In the genomic region with DNA sequence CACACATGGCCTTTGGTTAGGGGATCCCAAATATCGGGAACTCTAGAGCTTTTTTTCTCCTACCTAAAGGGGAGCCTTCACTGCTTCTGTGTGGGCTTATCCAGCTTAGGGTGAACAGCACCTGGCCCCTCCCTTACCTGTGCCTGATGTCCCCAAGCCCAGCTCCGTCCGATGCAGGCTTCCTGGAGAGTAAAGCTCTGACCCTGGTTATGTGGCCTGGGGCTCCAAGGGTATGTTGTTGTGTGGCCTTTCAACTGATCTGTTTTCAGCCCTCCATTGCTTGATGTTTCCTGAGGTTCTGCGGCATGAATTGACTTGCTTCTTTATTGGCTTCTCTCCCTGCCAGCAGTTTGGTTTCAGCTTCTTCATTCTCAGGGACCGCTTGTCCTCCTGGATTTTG, we compare ENCODE assay signal across 28 cellular contexts.
"Had no signal": no experiment of that assay in that cellular context is flagged by ENCODE, and none has a peak within 500 bp of the region (broad histone marks: within the 10 kb centered on the region; RNA-seq: fewer than 3 reads in every experiment).

No MANE protein-coding gene starts in this region.

- ATAC-seq: activated CD4-positive, CD25-positive, alpha-beta regulatory T cell treated with anti-CD3 and anti-CD28 coated beads, Interleukin-2, amount 50 U/mL, for 24 hours; activated naive CD8-positive, alpha-beta T cell treated with anti-CD3 and anti-CD28 coated beads, Interleukin-2, amount 50 U/mL, for 24 hours; activated T-cell treated with anti-CD3 and anti-CD28 coated beads, Interleukin-2, amount 50 U/mL, for 72 hours; gastrocnemius medialis; left ventricle myocardium superior; mucosa of descending colon; sciatic nerve; stimulated activated naive B cell treated with anti-CD40 and anti-IgM and Interleukin-4, amounts not matched to agents 10 μg/mL and 1 μg/mL and 100 μg/mL, for 72 hours had no signal

- H3K27me3 ChIP-seq: esophagus squamous epithelium, gastrocnemius medialis had no signal

- H3K9me3 ChIP-seq: esophagus squamous epithelium, gastrocnemius medialis, mucosa of descending colon had no signal

- H3K27ac ChIP-seq: gastrocnemius medialis had no signal

- H3K4me3 ChIP-seq: esophagus squamous epithelium, gastrocnemius medialis, mucosa of descending colon had no signal

- H3K9me3 Mint-ChIP-seq: activated CD4-positive, alpha-beta memory T cell treated with anti-CD3 and anti-CD28 coated beads, Interleukin-2, amount 10 ng/mL, durations not matched to agents 7 days and 5 days; activated CD4-positive, alpha-beta T cell treated with anti-CD3 and anti-CD28 coated beads, Interleukin-2, amount 10 ng/mL, durations not matched to agents 24 days and 14 days; activated naive CD4-positive, alpha-beta T cell treated with anti-CD3 and anti-CD28 coated beads, Interleukin-2, amount 10 ng/mL, durations not matched to agents 7 days and 5 days; activated naive CD8-positive, alpha-beta T cell treated with anti-CD3 and anti-CD28 coated beads, Interleukin-2, amount 50 U/mL, for 24 hours; activated T-cell treated with anti-CD3 and anti-CD28 coated beads, Interleukin-2, amount 50 U/mL, for 72 hours; stimulated activated naive B cell treated with anti-CD40 and anti-IgM and Interleukin-4, amounts not matched to agents 10 μg/mL and 1 μg/mL and 100 μg/mL, for 72 hours; T-helper 1 cell treated with Interleukin-12 subunit alpha and Interleukin-12 subunit beta and Interleukin-4 antibody, amounts not matched to agents 30 μg/mL and 1 μg/mL, for 36 hours; type B pancreatic cell had no signal

- H3K4me1 ChIP-seq: gastrocnemius medialis had no signal

- H3K36me3 Mint-ChIP-seq: activated naive CD4-positive, alpha-beta T cell treated with anti-CD3 and anti-CD28 coated beads, Interleukin-2, amount 10 ng/mL, durations not matched to agents 7 days and 5 days; type B pancreatic cell had no signal

- H3K27ac Mint-ChIP-seq: activated CD4-positive, alpha-beta memory T cell treated with anti-CD3 and anti-CD28 coated beads, Interleukin-2, amount 10 ng/mL, durations not matched to agents 7 days and 5 days; activated CD4-positive, alpha-beta T cell treated with anti-CD3 and anti-CD28 coated beads, Interleukin-2, amount 10 ng/mL, durations not matched to agents 24 days and 14 days; activated naive CD4-positive, alpha-beta T cell treated with anti-CD3 and anti-CD28 coated beads, Interleukin-2, amount 10 ng/mL, durations not matched to agents 7 days and 5 days; activated naive CD8-positive, alpha-beta T cell treated with anti-CD3 and anti-CD28 coated beads, Interleukin-2, amount 50 U/mL, for 24 hours; activated T-cell treated with anti-CD3 and anti-CD28 coated beads, Interleukin-2, amount 50 U/mL, for 72 hours; brain; nephron progenitor cell; stimulated activated naive B cell treated with anti-CD40 and anti-IgM and Interleukin-4, amounts not matched to agents 10 μg/mL and 1 μg/mL and 100 μg/mL, for 72 hours; T-helper 1 cell treated with Interleukin-12 subunit alpha and Interleukin-12 subunit beta and Interleukin-4 antibody, amounts not matched to agents 30 μg/mL and 1 μg/mL, for 36 hours; type B pancreatic cell had no signal

- DNase-seq: activated CD4-positive, alpha-beta memory T cell treated with anti-CD3 and anti-CD28 coated beads, Interleukin-2, amount 10 ng/mL, durations not matched to agents 7 days and 5 days; activated CD4-positive, alpha-beta T cell treated with anti-CD3 and anti-CD28 coated beads, Interleukin-2, amount 10 ng/mL, durations not matched to agents 24 days and 14 days; activated effector memory CD4-positive, alpha-beta T cell treated with Interleukin-2 at 50 U/mL for 16 hours; activated naive CD4-positive, alpha-beta T cell treated with anti-CD3 and anti-CD28 coated beads, Interleukin-2, amount 10 ng/mL, durations not matched to agents 7 days and 5 days; activated naive CD8-positive, alpha-beta T cell treated with anti-CD3 and anti-CD28 coated beads, Interleukin-2, amount 50 U/mL, for 24 hours; activated T-cell treated with anti-CD3 and anti-CD28 coated beads, Interleukin-2, amount 50 U/mL, for 72 hours; anterior cingulate cortex; caudate nucleus; dermis blood vessel endothelial cell; effector CD8-positive, alpha-beta T cell; esophagus squamous epithelium; gastrocnemius medialis; hippocampal formation; kidney glomerular epithelial cell; left ventricle myocardium superior; mucosa of descending colon; nephron progenitor cell; occipital lobe; posterior cingulate gyrus; small intestine; stimulated activated CD4-positive, alpha-beta T cell treated with anti-CD3 and anti-CD28 coated beads, Interleukin-2, amount 100 ng/mL, for 48 hours; stimulated activated CD8-positive, alpha-beta memory T cell treated with anti-CD3 and anti-CD28 coated beads, Interleukin-4, amount 100 ng/mL, for 48 hours; stimulated activated naive B cell treated with anti-CD40 and anti-IgM and Interleukin-4, amounts not matched to agents 10 μg/mL and 1 μg/mL and 100 μg/mL, for 72 hours had no signal

- H3K4me1 Mint-ChIP-seq: activated naive CD4-positive, alpha-beta T cell treated with anti-CD3 and anti-CD28 coated beads, Interleukin-2, amount 10 ng/mL, durations not matched to agents 7 days and 5 days; activated naive CD8-positive, alpha-beta T cell treated with anti-CD3 and anti-CD28 coated beads, Interleukin-2, amount 50 U/mL, for 24 hours had no signal

- H3K36me3 ChIP-seq: esophagus squamous epithelium, gastrocnemius medialis had no signal

- H3K4me3 Mint-ChIP-seq: activated CD4-positive, alpha-beta memory T cell treated with anti-CD3 and anti-CD28 coated beads, Interleukin-2, amount 10 ng/mL, durations not matched to agents 7 days and 5 days; activated CD4-positive, alpha-beta T cell treated with anti-CD3 and anti-CD28 coated beads, Interleukin-2, amount 10 ng/mL, durations not matched to agents 24 days and 14 days; activated naive CD4-positive, alpha-beta T cell treated with anti-CD3 and anti-CD28 coated beads, Interleukin-2, amount 10 ng/mL, durations not matched to agents 7 days and 5 days; activated naive CD8-positive, alpha-beta T cell treated with anti-CD3 and anti-CD28 coated beads, Interleukin-2, amount 50 U/mL, for 24 hours; activated T-cell treated with anti-CD3 and anti-CD28 coated beads, Interleukin-2, amount 50 U/mL, for 72 hours; brain; nephron progenitor cell; stimulated activated naive B cell treated with anti-CD40 and anti-IgM and Interleukin-4, amounts not matched to agents 10 μg/mL and 1 μg/mL and 100 μg/mL, for 72 hours; T-helper 1 cell treated with Interleukin-12 subunit alpha and Interleukin-12 subunit beta and Interleukin-4 antibody, amounts not matched to agents 30 μg/mL and 1 μg/mL, for 36 hours; type B pancreatic cell had no signal

- H3K27me3 Mint-ChIP-seq: type B pancreatic cell had no signal

- FAIRE-seq: small intestine had no signal
